Comparison of ENCODE assay signal across 14 cellular contexts in the genomic region with DNA sequence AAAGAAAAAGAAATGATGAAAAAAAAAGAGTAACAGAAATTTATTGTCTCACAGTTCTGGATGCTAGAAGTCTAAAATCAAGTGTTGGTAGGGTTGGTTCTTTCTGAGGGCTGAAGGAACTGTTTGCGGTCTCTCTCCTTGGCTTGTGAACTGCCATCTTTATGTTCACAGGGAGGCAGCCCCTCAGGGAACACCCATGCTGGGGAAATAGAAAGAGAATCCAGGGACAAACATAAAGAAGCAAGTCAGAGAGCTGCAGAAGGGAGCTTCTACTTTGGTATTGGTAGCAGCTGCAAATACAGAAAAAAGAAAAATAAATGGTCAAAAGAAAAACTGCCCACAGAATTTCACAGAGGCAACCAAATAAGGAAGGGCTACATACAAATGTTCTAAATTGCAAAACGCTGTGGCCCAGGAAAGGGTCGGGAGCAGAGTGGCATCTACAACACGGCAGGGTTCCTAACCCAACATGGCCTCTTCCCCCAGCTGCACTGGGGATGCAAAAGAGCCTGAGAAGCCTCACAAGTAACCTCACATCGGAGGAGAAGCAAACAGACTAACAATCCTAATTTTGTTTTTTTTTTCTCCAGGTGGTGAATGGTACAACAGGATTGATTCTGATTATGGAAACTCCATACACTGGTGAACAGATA. TPM values are rescaled to one million over a fixed set of nuclear protein-coding genes. Genes with fewer than 3 reads are reported as not detected.
A peak's percentile ranks its signal among the peaks of the same experiment; 100 is the strongest.
DNase-seq lines count a peak whose midpoint lies in the region; TF ChIP-seq lines count a peak whose summit lies in the region.
"Had no signal": no experiment of that assay in that cellular context is flagged by ENCODE, and none has a peak within 500 bp of the region (broad histone marks: within the 10 kb centered on the region; RNA-seq: fewer than 3 reads in every experiment).

No MANE protein-coding gene starts in this region.

- no peak overlapping the region for H2BK5ac ChIP-seq in H9 (ENCODE audit: insufficient read length, low read length)

- H3K4me3 Mint-ChIP-seq in H9: no peak overlapping the region
- H3K4me3 Mint-ChIP-seq: CD4-positive, alpha-beta memory T cell had no signal

- H2BK120ac ChIP-seq in H9 (ENCODE audit: low read depth, low read length, poor library complexity, severe bottlenecking): no peak overlapping the region

- H3K4me2 ChIP-seq in H9 (ENCODE audit: insufficient read depth, insufficient read length, low read length): no peak overlapping the region
- H3K4me2 ChIP-seq: A549 had no signal

- no peak overlapping the region for H2AK5ac ChIP-seq in H9 (ENCODE audit: insufficient read length, low read length)

- H3K36me3 Mint-ChIP-seq in H9 (ENCODE audit: insufficient read depth in 1 of 3, low read depth in 3 of 3): peaks cover 0 to 2% (median 0%) of the 10 kb centered on the region in 3 experiments; a peak in 2 of 7 replicates
- H3K36me3 Mint-ChIP-seq: CD4-positive, alpha-beta memory T cell had no signal

- DNase-seq in H9 (peak; percentile 38), epithelial cell of prostate (ENCODE audit: low read depth, low spot score) (no peak), iPS-NIHi7 (ENCODE audit: extremely low spot score) (peak; percentile 26), KG1 (lab: John Stamatoyannopoulos, UW) (no peak), NCI-H774 (lab: John Stamatoyannopoulos, UW) (no peak), SW 1271 (lab: John Stamatoyannopoulos, UW) (no peak)
- DNase-seq in activated CD8-positive, alpha-beta memory T cell treated with anti-CD3 and anti-CD28 coated beads, Interleukin-2, amount 50 U/mL, for 48 hours: no peak
- DNase-seq: BE2C; CD4-positive, alpha-beta memory T cell; DMS79; GDM1; IMR-90 had no signal

- H3K79me2 ChIP-seq in H9 (ENCODE audit: insufficient read depth, low read length): no peaks in the 10 kb centered on the region

- no peak overlapping the region for H2BK12ac ChIP-seq in H9 (ENCODE audit: insufficient read length, low read depth, low read length)

- H3K56ac ChIP-seq in H9 (ENCODE audit: insufficient read length, low read depth, low read length): no peak overlapping the region

- no peak overlapping the region for H3K4ac ChIP-seq in H9 (ENCODE audit: low read depth, low read length)

- H2BK20ac ChIP-seq in H9 (ENCODE audit: low read depth, low read length, poor library complexity, severe bottlenecking): peak overlapping the region; percentile 78

- H3K27me3 Mint-ChIP-seq in H9 (ENCODE audit: low read depth): no peaks in the 10 kb centered on the region

- H3K9me3 ChIP-seq in H9 (ENCODE audit: control insufficient read depth, low read depth, low read length): no peaks in the 10 kb centered on the region
- H3K9me3 ChIP-seq: BE2C had no signal

- H3K18ac ChIP-seq in H9 (ENCODE audit: insufficient read length, low read depth, low read length): no peak overlapping the region

- H3K27me3 ChIP-seq in H9 (ENCODE audit: insufficient read depth, low read length): no peaks in the 10 kb centered on the region
- H3K27me3 ChIP-seq: BE2C had no signal

- H3K27ac Mint-ChIP-seq in H9: peak overlapping the region; percentile 45 to 86 (median 81)
- H3K27ac Mint-ChIP-seq: CD4-positive, alpha-beta memory T cell had no signal

- no peak overlapping the region for H2BK15ac ChIP-seq in H9 (ENCODE audit: low read depth, low read length)

- no peaks in the 10 kb centered on the region for H3K79me1 ChIP-seq in H9 (ENCODE audit: insufficient read depth, low read depth, low read length, poor library complexity, severe bottlenecking)

- H3K14ac ChIP-seq in H9 (ENCODE audit: insufficient read depth, low read length): no peak overlapping the region

- H4K91ac ChIP-seq in H9 (ENCODE audit: insufficient read length, low read depth, low read length): no peak overlapping the region

- H4K20me1 ChIP-seq in H9 (ENCODE audit: control insufficient read depth, insufficient read depth, insufficient read length): no peaks in the 10 kb centered on the region

- no peak for TF ChIP-seq CTCF in H9 (conservative IDR thresholded peaks at IDR 0.05)

- peaks cover 3% of the 10 kb centered on the region; the same call in 1 of the 2 replicates for H3K4me1 ChIP-seq in H9 (ENCODE audit: insufficient read depth, low read length)
- H3K4me1 ChIP-seq: BE2C had no signal

- no peak overlapping the region for H3K23ac ChIP-seq in H9 (ENCODE audit: insufficient read length, low read depth, low read length)

- no peak overlapping the region for H4K5ac ChIP-seq in H9 (ENCODE audit: insufficient read length, low read depth, low read length)

- H3K9ac ChIP-seq in H9 (ENCODE audit: extremely low read depth, insufficient read length, low read length): no peak overlapping the region

- H3K4me1 Mint-ChIP-seq in H9: peaks cover 14 to 17% of the 10 kb centered on the region in 2 experiments
- H3K4me1 Mint-ChIP-seq: CD4-positive, alpha-beta memory T cell had no signal

- no peak overlapping the region for H3T11ph ChIP-seq in H9 (ENCODE audit: low read length)

- no CpG with 5 or more reads among the region's 5 CpGs for WGBS in H9 (ENCODE audit: extremely low coverage, insufficient read length, low lambda C conversion rate)

- no peak overlapping the region for H2AFZ ChIP-seq in H9 (ENCODE audit: low read length)

- peaks cover 2 to 3% of the 10 kb centered on the region in 2 experiments; a peak in 2 of 5 replicates for H3K9me3 Mint-ChIP-seq in H9

- H4K8ac ChIP-seq in H9 (replicated peaks; ENCODE audit: insufficient read length, low read depth, low read length): no peak overlapping the region

- H3K27ac ChIP-seq in H9 (ENCODE audit: insufficient read length, low read depth, low read length) (no peak overlapping the region), epithelial cell of prostate (peak overlapping the region; percentile 95)
- H3K27ac ChIP-seq: A549, C4-2B had no signal

- no peaks in the 10 kb centered on the region for H3K23me2 ChIP-seq in H9 (ENCODE audit: insufficient read length, low read depth, low read length, poor library complexity, severe bottlenecking)

RNA-seq across cellular contexts. Expression of a gene that starts 37.4 kb away (rescaled TPM):
- 2.5 and 2.7 TPM in 2 replicates for total RNA-seq in H9 (2021)
- total RNA-seq: CD4-positive, alpha-beta memory T cell had no signal

Comparison
In these comparisons a context has a peak if more than half of its experiments do, and no peak if none do; other contexts are left out.
1. DNase-seq: peak in H9 (single experiment) and iPS-NIHi7 (single experiment); none in epithelial cell of prostate (single experiment), KG1 (single experiment), activated CD8-positive, alpha-beta memory T cell treated with anti-CD3 and anti-CD28 coated beads, Interleukin-2, amount 50 U/mL, for 48 hours (single experiment), NCI-H774 (single experiment) and SW 1271 (0 of 2).